In the genomic region with DNA sequence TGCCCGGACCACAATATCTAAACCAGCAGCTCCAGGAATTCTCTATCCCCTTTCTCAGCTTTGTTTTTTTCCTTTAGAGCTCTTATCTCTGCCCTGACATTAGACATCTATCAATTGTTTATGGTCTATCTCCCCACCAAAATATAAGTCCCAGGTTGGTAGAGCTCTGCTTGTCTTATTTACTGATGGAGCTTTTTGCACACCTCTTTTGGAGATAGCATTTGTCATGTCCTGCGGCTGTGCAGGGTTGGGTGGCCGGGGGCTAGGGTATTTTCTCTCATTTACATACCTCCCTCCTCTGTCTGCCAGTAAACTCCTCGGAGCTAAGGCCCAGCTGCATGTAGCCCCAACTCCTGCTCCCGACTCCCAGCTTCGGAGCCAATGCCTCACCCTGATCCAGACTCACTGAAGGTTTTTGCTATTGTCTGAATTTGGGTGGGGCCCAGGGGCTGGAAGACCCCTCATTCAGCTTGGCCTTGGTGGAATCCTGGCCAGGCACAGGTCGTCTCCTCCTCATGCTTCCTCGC, we compare ENCODE assay signal across 25 cellular contexts.
"Had no signal": no experiment of that assay in that cellular context is flagged by ENCODE, and none has a peak within 500 bp of the region (broad histone marks: within the 10 kb centered on the region; RNA-seq: fewer than 3 reads in every experiment).

No MANE protein-coding gene starts in this region.

- H3K4me1 Mint-ChIP-seq: naive B cell; stimulated activated naive B cell treated with anti-CD40 and anti-IgM and Interleukin-4, amounts not matched to agents 10 μg/mL and 1 μg/mL and 100 μg/mL, for 72 hours; T-cell had no signal

- H3K36me3 Mint-ChIP-seq: activated naive CD8-positive, alpha-beta T cell; naive B cell; stimulated activated naive B cell treated with anti-CD40 and anti-IgM and Interleukin-4, amounts not matched to agents 10 μg/mL and 1 μg/mL and 100 μg/mL, for 72 hours; T-cell had no signal

- H3K9me3 Mint-ChIP-seq: activated T-cell treated with anti-CD3 and anti-CD28 coated beads, Interleukin-2, amount 50 U/mL, for 72 hours; dendritic cell treated with granulocyte-macrophage colony-stimulating factor and Interleukin-4, amounts not matched to agents 40 ng/mL and 50 ng/mL, for 4 days; endodermal cell; naive B cell; stimulated activated naive B cell treated with anti-CD40 and anti-IgM and Interleukin-4, amounts not matched to agents 10 μg/mL and 1 μg/mL and 100 μg/mL, for 72 hours; T-cell had no signal

- ATAC-seq: activated T-cell treated with anti-CD3 and anti-CD28 coated beads, Interleukin-2, amount 50 U/mL, for 72 hours; esophagus mucosa; heart left ventricle; left lobe of liver; stimulated activated naive B cell treated with anti-CD40 and anti-IgM and Interleukin-4, amounts not matched to agents 10 μg/mL and 1 μg/mL and 100 μg/mL, for 72 hours; T-cell; upper lobe of right lung had no signal

- H3K4me3 ChIP-seq: skin epidermis, stomach, suprapubic skin, tibial artery, upper lobe of right lung had no signal

- H3K27me3 ChIP-seq: breast epithelium, upper lobe of right lung had no signal

- H3K4me1 ChIP-seq: upper lobe of right lung had no signal

- H3K9me3 ChIP-seq: breast epithelium, heart left ventricle, stomach, suprapubic skin, tibial artery, upper lobe of right lung had no signal

- DNase-seq: activated CD4-positive, alpha-beta T cell treated with anti-CD3 and anti-CD28 coated beads for 4 hours; activated CD4-positive, alpha-beta T cell treated with anti-CD3 and anti-CD28 coated beads, Interleukin-2, amount 50 U/mL, for 4 hours; activated naive CD4-positive, alpha-beta T cell treated with Interleukin-2 at 50 U/mL for 16 hours; activated T-cell treated with anti-CD3 and anti-CD28 coated beads for 4 hours; activated T-cell treated with anti-CD3 and anti-CD28 coated beads, Interleukin-2, amount 50 U/mL, for 72 hours; central memory CD4-positive, alpha-beta T cell; endodermal cell; foreskin fibroblast; kidney glomerular epithelial cell; naive B cell; stimulated activated CD4-positive, alpha-beta T cell treated with anti-CD3 and anti-CD28 coated beads, Interleukin-4, amount 100 ng/mL, for 4 hours; stimulated activated CD8-positive, alpha-beta memory T cell treated with anti-CD3 and anti-CD28 coated beads, Interleukin-4, amount 100 ng/mL, for 48 hours; stimulated activated naive B cell treated with anti-CD40 and anti-IgM and Interleukin-4, amounts not matched to agents 10 μg/mL and 1 μg/mL and 100 μg/mL, for 72 hours; stomach; T-cell; tibial artery; upper lobe of right lung had no signal

- H3K36me3 ChIP-seq: breast epithelium, heart left ventricle, stomach, suprapubic skin, tibial artery, upper lobe of right lung had no signal

- H3K27ac ChIP-seq: breast epithelium, heart left ventricle, skin epidermis, stomach, suprapubic skin, tibial artery, upper lobe of right lung had no signal

- H3K27ac Mint-ChIP-seq: activated naive CD8-positive, alpha-beta T cell; activated T-cell treated with anti-CD3 and anti-CD28 coated beads, Interleukin-2, amount 50 U/mL, for 72 hours; dendritic cell treated with granulocyte-macrophage colony-stimulating factor and Interleukin-4, amounts not matched to agents 40 ng/mL and 50 ng/mL, for 4 days; endodermal cell; stimulated activated naive B cell treated with anti-CD40 and anti-IgM and Interleukin-4, amounts not matched to agents 10 μg/mL and 1 μg/mL and 100 μg/mL, for 72 hours; T-cell had no signal

- H3K4me3 Mint-ChIP-seq: activated naive CD8-positive, alpha-beta T cell; activated T-cell treated with anti-CD3 and anti-CD28 coated beads, Interleukin-2, amount 50 U/mL, for 72 hours; dendritic cell treated with granulocyte-macrophage colony-stimulating factor and Interleukin-4, amounts not matched to agents 40 ng/mL and 50 ng/mL, for 4 days; endodermal cell; naive B cell; stimulated activated naive B cell treated with anti-CD40 and anti-IgM and Interleukin-4, amounts not matched to agents 10 μg/mL and 1 μg/mL and 100 μg/mL, for 72 hours; T-cell had no signal
